ENCODE assay signal across 8 cellular contexts in genomic region chr3:186784820-186785516, GRCh38. TPM values are rescaled to one million over a fixed set of nuclear protein-coding genes. Genes with fewer than 3 reads are reported as not detected.
DNase-seq lines count a peak whose midpoint lies in the region; ATAC-seq, FAIRE-seq and TF ChIP-seq lines count a peak whose summit lies in the region.

No MANE protein-coding gene starts in this region.

- peaks cover 38% of the 10 kb centered on the region for H3K36me3 Mint-ChIP-seq in astrocyte (ENCODE audit: low read depth, unreplicated experiment)

- no peaks in the 10 kb centered on the region for H3K9me3 Mint-ChIP-seq in astrocyte (ENCODE audit: unreplicated experiment)

- H3K27ac ChIP-seq in astrocyte (ENCODE audit: low read depth, low read length) (peak overlapping the region; percentile 99), lung (ENCODE audit: low read depth in 1 of 2, low read length in 1 of 2) (no peak overlapping the region), substantia nigra (ENCODE audit: low read depth, low read length, poor library complexity, severe bottlenecking) (no peak overlapping the region)

- H3K9ac ChIP-seq in astrocyte (ENCODE audit: low read length), result peak overlapping the region; percentile 100

- WGBS in lung, 2 donors, result 12 to 16% methylated on average over 7 of the region's 7 CpGs

- no peaks in the 10 kb centered on the region for H3K27me3 ChIP-seq in astrocyte (ENCODE audit: insufficient read depth, low read length)
- no peaks in the 10 kb centered on the region for H3K27me3 ChIP-seq in lung (ENCODE audit: control insufficient read depth, insufficient read depth)

- DNase-seq in stimulated activated CD4-positive, alpha-beta T cell treated with anti-CD3 and anti-CD28 coated beads, Interleukin-15, amount 100 ng/mL, for 24 hours, result peak; percentile 32
- no peak for DNase-seq in stimulated activated CD4-positive, alpha-beta T cell treated with anti-CD3 and anti-CD28 coated beads, Interleukin-4, amount 100 ng/mL, for 1 hour
- no peak for DNase-seq in astrocyte (ENCODE audit: low read depth)
- DNase-seq in lung (ENCODE audit: low spot score), result no peak
- DNase-seq in substantia nigra (lab: John Stamatoyannopoulos, UW), result no peak

- no peaks in the 10 kb centered on the region for H3K27me3 Mint-ChIP-seq in astrocyte (ENCODE audit: low read depth, unreplicated experiment)

- H3K4me2 ChIP-seq in astrocyte (ENCODE audit: low read length), result peak overlapping the region; percentile 93

- H3K4me1 ChIP-seq in astrocyte (ENCODE audit: insufficient read depth, low read length) (peaks cover 24% of the 10 kb centered on the region), lung (ENCODE audit: control insufficient read depth in 2 of 2, insufficient read depth in 2 of 2, low read length in 2 of 2) (peaks cover 4 to 11% of the 10 kb centered on the region in 2 donors)

- H3K27ac Mint-ChIP-seq in astrocyte (ENCODE audit: unreplicated experiment), result peak overlapping the region; percentile 98

- peak overlapping the region; percentile 98 for H3K4me3 Mint-ChIP-seq in astrocyte (ENCODE audit: unreplicated experiment)

- H3K79me2 ChIP-seq in astrocyte (ENCODE audit: insufficient read depth, low read length), result peaks cover 64% of the 10 kb centered on the region

- no peak for TF ChIP-seq CTCF in astrocyte (IDR thresholded peaks at IDR 0.05; ENCODE audit: insufficient read depth, low read depth, low read length)
- TF ChIP-seq CTCF in lung (IDR thresholded peaks at IDR 0.05; ENCODE audit: control extremely low read depth, extremely low read depth), result no peak

- FAIRE-seq in astrocyte (lab: Jason Lieb, UNC), result no peak

- no peaks in the 10 kb centered on the region for H3K9me3 ChIP-seq in astrocyte (ENCODE audit: insufficient read depth, low read depth, low read length)
- no peaks in the 10 kb centered on the region for H3K9me3 ChIP-seq in lung (ENCODE audit: control insufficient read depth in 2 of 2, insufficient read depth in 1 of 2, low read length in 1 of 2)

- no peak overlapping the region for H2AFZ ChIP-seq in astrocyte (ENCODE audit: low read depth, low read length)

- H3K36me3 ChIP-seq in astrocyte (ENCODE audit: insufficient read depth, low read length) (peaks cover 57% of the 10 kb centered on the region), lung (ENCODE audit: control insufficient read depth in 2 of 2, insufficient read depth in 2 of 2, low read length in 2 of 2) (peaks cover 24 to 44% of the 10 kb centered on the region in 2 donors)

- H4K20me1 ChIP-seq in astrocyte (ENCODE audit: insufficient read depth, low read length), result peaks cover 64% of the 10 kb centered on the region

- H3K4me3 ChIP-seq in astrocyte (ENCODE audit: insufficient read depth, low read depth, low read length) (peak overlapping the region; percentile 100), lung (peak overlapping the region; percentile 86)

- ATAC-seq in lung (ENCODE audit: insufficient read depth, low FRiP score), result no peak
- no peak for ATAC-seq in HG03139 (IDR thresholded peaks at IDR 0.05; ENCODE audit: unreplicated experiment)
- ATAC-seq in GM19463 (IDR thresholded peaks at IDR 0.05; ENCODE audit: unreplicated experiment), result no peak
- no peak for ATAC-seq in GM21717 (IDR thresholded peaks at IDR 0.05; ENCODE audit: unreplicated experiment)

- H3K4me1 Mint-ChIP-seq in astrocyte (ENCODE audit: low read depth, unreplicated experiment), result peaks cover 32% of the 10 kb centered on the region

RNA-seq across cellular contexts. Expression of gene EIF4A2, which starts 1.6 kb away (rescaled TPM):
- 323 and 337 TPM in 2 replicates for total RNA-seq in astrocyte
- total RNA-seq in lung, result 100 to 1,000 TPM; 235 to 683 TPM
- polyA plus RNA-seq in lung, result 100 to 1,000 TPM; 252 to 372 TPM

RNA-seq across cellular contexts. Expression of gene RFC4, which starts 21.3 kb away (rescaled TPM):
- total RNA-seq in astrocyte (9.2 and 13.1 TPM in 2 replicates), lung (10 to 100 TPM; 12.2 to 16.9 TPM)
- 10 to 100 TPM; 12.9 to 13.7 TPM for polyA plus RNA-seq in lung

RNA-seq across cellular contexts. Expression of gene ADIPOQ, which starts 57.5 kb away (rescaled TPM):
- total RNA-seq in astrocyte (not detected in 2 replicates), lung (under 1 TPM in 1 of 2 donors, not detected in 1; 0.09 TPM)
- under 1 TPM in 1 of 2 donors, not detected in 1; 0.01 TPM for polyA plus RNA-seq in lung
